ENCODE assay signal across 29 cellular contexts in genomic region chr12:99486277-99486676, GRCh38.
"Had no signal": no experiment of that assay in that cellular context is flagged by ENCODE, and none has a peak within 500 bp of the region (broad histone marks: within the 10 kb centered on the region; RNA-seq: fewer than 3 reads in every experiment).

No MANE protein-coding gene starts in this region.

- H3K36me3 ChIP-seq: stomach, suprapubic skin, thoracic aorta, thyroid gland, tibial artery, tibial nerve, transverse colon, upper lobe of left lung, upper lobe of right lung, uterus, vagina had no signal

- DNase-seq: stimulated activated CD4-positive, alpha-beta T cell treated with anti-CD3 and anti-CD28 coated beads, Interleukin-2, amount 100 ng/mL, for 48 hours; stimulated activated CD4-positive, alpha-beta T cell treated with anti-CD3 and anti-CD28 coated beads, Interleukin-4, amount 100 ng/mL, for 1 hour; stimulated activated CD4-positive, alpha-beta T cell treated with anti-CD3 and anti-CD28 coated beads, Interleukin-4, amount 100 ng/mL, for 24 hours; stimulated activated CD4-positive, alpha-beta T cell treated with anti-CD3 and anti-CD28 coated beads, Interleukin-4, amount 100 ng/mL, for 4 hours; stimulated activated CD8-positive, alpha-beta memory T cell treated with anti-CD3 and anti-CD28 coated beads, Interleukin-4, amount 100 ng/mL, for 48 hours; stimulated activated naive B cell treated with anti-CD40 and anti-IgM and Interleukin-4, amounts not matched to agents 10 μg/mL and 1 μg/mL and 100 μg/mL, for 72 hours; stimulated activated naive CD4-positive, alpha-beta T cell; stimulated activated naive CD4-positive, alpha-beta T cell treated with Interleukin-2 at 50 U/mL for 16 hours; stimulated activated naive CD8-positive, alpha-beta T cell treated with anti-CD3 and anti-CD28 coated beads, Interleukin-15, amount 100 ng/mL, for 72 hours; stimulated activated naive CD8-positive, alpha-beta T cell treated with anti-CD3 and anti-CD28 coated beads, Interleukin-15, Interleukin-2, amounts not matched to agents 100 U/mL and 50 U/mL, for 24 hours; stomach; substantia nigra; testis; thyroid gland; tibial artery; transverse colon; trophoblast cell; upper lobe of left lung; upper lobe of right lung; uterus had no signal

- H3K4me1 ChIP-seq: stomach, suprapubic skin, testis, thyroid gland, tibial artery, tibial nerve, transverse colon, upper lobe of left lung, upper lobe of right lung, uterus, vagina had no signal

- H3K4me1 Mint-ChIP-seq: stimulated activated effector memory CD8-positive, alpha-beta T cell treated with anti-CD3 and anti-CD28 coated beads, Interleukin-12 subunit alpha, Interleukin-12 subunit beta, amount 100 ng/mL, for 72 hours; stimulated activated memory B cell treated with anti-CD40 and anti-IgM and Interleukin-4, amounts not matched to agents 10 μg/mL and 1 μg/mL and 100 μg/mL, for 72 hours; stimulated activated naive B cell treated with anti-CD40 and anti-IgM and Interleukin-4, amounts not matched to agents 10 μg/mL and 1 μg/mL and 100 μg/mL, for 72 hours; stimulated activated naive CD8-positive, alpha-beta T cell treated with anti-CD3 and anti-CD28 coated beads, Interleukin-15, amount 100 ng/mL, for 72 hours had no signal

- H3K27ac Mint-ChIP-seq: stimulated activated effector memory CD8-positive, alpha-beta T cell treated with anti-CD3 and anti-CD28 coated beads, Interleukin-12 subunit alpha, Interleukin-12 subunit beta, amount 100 ng/mL, for 72 hours; stimulated activated memory B cell treated with anti-CD40 and anti-IgM and Interleukin-4, amounts not matched to agents 10 μg/mL and 1 μg/mL and 100 μg/mL, for 72 hours; stimulated activated naive B cell treated with anti-CD40 and anti-IgM and Interleukin-4, amounts not matched to agents 10 μg/mL and 1 μg/mL and 100 μg/mL, for 72 hours; stimulated activated naive CD8-positive, alpha-beta T cell treated with anti-CD3 and anti-CD28 coated beads, Interleukin-15, Interleukin-2, amounts not matched to agents 100 ng/mL and 50 ng/mL, for 24 hours; type B pancreatic cell had no signal

- FAIRE-seq: urothelium cell line had no signal

- H3K36me3 Mint-ChIP-seq: stimulated activated effector memory CD8-positive, alpha-beta T cell treated with anti-CD3 and anti-CD28 coated beads, Interleukin-12 subunit alpha, Interleukin-12 subunit beta, amount 100 ng/mL, for 72 hours; stimulated activated memory B cell treated with anti-CD40 and anti-IgM and Interleukin-4, amounts not matched to agents 10 μg/mL and 1 μg/mL and 100 μg/mL, for 72 hours; stimulated activated naive B cell treated with anti-CD40 and anti-IgM and Interleukin-4, amounts not matched to agents 10 μg/mL and 1 μg/mL and 100 μg/mL, for 72 hours; type B pancreatic cell had no signal

- H3K9me3 ChIP-seq: testis, thyroid gland, upper lobe of right lung, uterus, vagina had no signal

- H3K4me3 Mint-ChIP-seq: stimulated activated effector memory CD8-positive, alpha-beta T cell treated with anti-CD3 and anti-CD28 coated beads, Interleukin-12 subunit alpha, Interleukin-12 subunit beta, amount 100 ng/mL, for 72 hours; stimulated activated memory B cell treated with anti-CD40 and anti-IgM and Interleukin-4, amounts not matched to agents 10 μg/mL and 1 μg/mL and 100 μg/mL, for 72 hours; stimulated activated naive B cell treated with anti-CD40 and anti-IgM and Interleukin-4, amounts not matched to agents 10 μg/mL and 1 μg/mL and 100 μg/mL, for 72 hours; stimulated activated naive CD8-positive, alpha-beta T cell treated with anti-CD3 and anti-CD28 coated beads, Interleukin-15, amount 100 ng/mL, for 72 hours; stimulated activated naive CD8-positive, alpha-beta T cell treated with anti-CD3 and anti-CD28 coated beads, Interleukin-15, Interleukin-2, amounts not matched to agents 100 ng/mL and 50 ng/mL, for 24 hours; type B pancreatic cell had no signal

- H3K27ac ChIP-seq: stomach, suprapubic skin, testis, thoracic aorta, thyroid gland, tibial artery, tibial nerve, transverse colon, upper lobe of left lung, upper lobe of right lung, uterus, vagina had no signal

- H3K27me3 ChIP-seq: stomach, suprapubic skin, testis, thyroid gland, tibial artery, tibial nerve, transverse colon, upper lobe of left lung, upper lobe of right lung, uterus, vagina had no signal

- H3K27me3 Mint-ChIP-seq: stimulated activated memory B cell treated with anti-CD40 and anti-IgM and Interleukin-4, amounts not matched to agents 10 μg/mL and 1 μg/mL and 100 μg/mL, for 72 hours; stimulated activated naive B cell treated with anti-CD40 and anti-IgM and Interleukin-4, amounts not matched to agents 10 μg/mL and 1 μg/mL and 100 μg/mL, for 72 hours; stimulated activated naive CD8-positive, alpha-beta T cell treated with anti-CD3 and anti-CD28 coated beads, Interleukin-15, amount 100 ng/mL, for 72 hours; stimulated activated naive CD8-positive, alpha-beta T cell treated with anti-CD3 and anti-CD28 coated beads, Interleukin-15, Interleukin-2, amounts not matched to agents 100 ng/mL and 50 ng/mL, for 24 hours; type B pancreatic cell had no signal

- ATAC-seq: stimulated activated effector memory CD8-positive, alpha-beta T cell treated with anti-CD3 and anti-CD28 coated beads, Interleukin-12 subunit alpha, Interleukin-12 subunit beta, amount 100 ng/mL, for 72 hours; stimulated activated memory B cell treated with anti-CD40 and anti-IgM and Interleukin-4, amounts not matched to agents 10 μg/mL and 1 μg/mL and 100 μg/mL, for 72 hours; stimulated activated naive B cell treated with anti-CD40 and anti-IgM and Interleukin-4, amounts not matched to agents 10 μg/mL and 1 μg/mL and 100 μg/mL, for 72 hours; stimulated activated naive CD8-positive, alpha-beta T cell treated with anti-CD3 and anti-CD28 coated beads, Interleukin-15, amount 100 ng/mL, for 72 hours; stimulated activated naive CD8-positive, alpha-beta T cell treated with anti-CD3 and anti-CD28 coated beads, Interleukin-15, Interleukin-2, amounts not matched to agents 100 U/mL and 50 U/mL, for 24 hours; upper lobe of right lung had no signal

- H3K4me3 ChIP-seq: stomach, suprapubic skin, testis, thoracic aorta, thyroid gland, tibial artery, tibial nerve, transverse colon, upper lobe of left lung, upper lobe of right lung, uterus, vagina had no signal
